Comparison of ENCODE assay signal across 32 cellular contexts in the genomic region with DNA sequence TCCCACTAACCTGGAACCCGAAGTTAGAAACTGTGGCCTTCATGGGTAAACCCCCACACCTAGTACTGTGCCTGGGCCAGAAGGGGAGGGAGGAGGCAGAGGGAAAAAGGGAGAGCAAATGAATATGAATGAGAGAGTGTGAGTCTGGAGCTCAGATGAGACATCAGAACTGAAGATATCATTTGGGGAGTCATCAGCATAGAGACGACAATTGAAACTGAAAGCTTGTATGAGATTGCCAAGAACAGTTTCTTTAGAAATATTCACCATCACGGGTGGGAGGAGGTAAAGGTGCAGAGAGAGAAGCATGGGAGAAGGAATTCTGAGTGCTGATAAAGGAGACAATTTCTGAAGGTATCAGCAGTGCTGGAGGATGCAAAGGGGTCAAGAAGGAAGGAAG.
"Had no signal": no experiment of that assay in that cellular context is flagged by ENCODE, and none has a peak within 500 bp of the region (broad histone marks: within the 10 kb centered on the region; RNA-seq: fewer than 3 reads in every experiment).

No MANE protein-coding gene starts in this region.

- H3K9ac ChIP-seq: KMS-11 had no signal

- H3K4me2 ChIP-seq: KMS-11 had no signal

- H3K27me3 ChIP-seq: MG63 had no signal

- H3K36me3 ChIP-seq: MG63 had no signal

- DNase-seq: Karpas-422, Kasumi-1, MG63, MM.1S, MV-4-11, NCI-H1048, NCI-H1092, NCI-H1092 treated with DMSO at 0.1 percent for 48 hours, NCI-H1105, NCI-H1105 treated with DMSO at 0.1 percent for 48 hours, NCI-H1417, NCI-H1417 treated with DMSO at 0.1 percent for 48 hours, NCI-H1436, NCI-H1436 treated with DMSO at 0.1 percent for 48 hours, NCI-H146, NCI-H1694, NCI-H1694 treated with DMSO at 0.1 percent for 48 hours, NCI-H187, NCI-H187 treated with DMSO at 0.1 percent for 48 hours, NCI-H1930, NCI-H2029, NCI-H2029 treated with DMSO at 0.1 percent for 48 hours, NCI-H2081, NCI-H2081 treated with DMSO at 0.1 percent for 48 hours, NCI-H2107, NCI-H2227 treated with DMSO at 0.1 percent for 48 hours, NCI-H226, NCI-H345, NCI-H446, NCI-H446 treated with DMSO at 0.1 percent for 48 hours, NCI-H510A had no signal

- H3K4me3 ChIP-seq: MG63 had no signal

- H3K27ac ChIP-seq: KMS-11 had no signal

- H3K9me3 ChIP-seq: MG63 had no signal
